ENCODE assay signal across 14 cellular contexts in genomic region chr5:120258123-120258522, GRCh38.
DNase-seq lines count a peak whose midpoint lies in the region; ATAC-seq and TF ChIP-seq lines count a peak whose summit lies in the region.
"Had no signal": no experiment of that assay in that cellular context is flagged by ENCODE, and none has a peak within 500 bp of the region (broad histone marks: within the 10 kb centered on the region; RNA-seq: fewer than 3 reads in every experiment).

No MANE protein-coding gene starts in this region.

- DNase-seq in Kasumi-1 (lab: John Stamatoyannopoulos, UW) (peak; percentile 71 to 79), cardiac fibroblast (ENCODE audit: low read depth in 2 of 2) (peak; percentile 28 to 75), HEK293T (ENCODE audit: extremely low spot score) (no peak), GDM1 (lab: John Stamatoyannopoulos, UW) (no peak), H4 (ENCODE audit: low spot score) (no peak)
- DNase-seq: Caco-2; cortex of kidney; hippocampal formation; KG1; nephron progenitor cell; stimulated activated CD4-positive, alpha-beta T cell treated with anti-CD3 and anti-CD28 coated beads, Interleukin-2, amount 100 ng/mL, for 24 hours had no signal

- ATAC-seq in GM21360 (IDR thresholded peaks at IDR 0.05; ENCODE audit: unreplicated experiment) = peak; percentile 75
- no peak for ATAC-seq in GM18520 (IDR thresholded peaks at IDR 0.05; ENCODE audit: unreplicated experiment)

- H3K4me3 ChIP-seq in cardiac fibroblast (replicated peaks in 1 of 2; ENCODE audit: low read depth in 2 of 2, low read length in 2 of 2) (no peak overlapping the region), neutrophil (ENCODE audit: low read depth in 1 of 2, low read length in 1 of 2) (no peak overlapping the region)

- peaks cover 20 to 22% of the 10 kb centered on the region in 2 experiments for H3K4me1 ChIP-seq in neutrophil (ENCODE audit: control insufficient read depth in 1 of 2, insufficient read depth in 1 of 2, low read depth in 1 of 2, low read length in 1 of 2)
- H3K4me1 ChIP-seq: Caco-2 had no signal

- POLR2A ChIA-PET in HEK293T (lab: Yijun Ruan, JAX) = no interaction called here

- CTCF ChIA-PET in HEK293T (lab: Yijun Ruan, JAX) = interaction anchor here (0.6 kb wide), 1 partner anchor 602 kb away, joined by 3 read pairs; no protein-coding TSS in a partner anchor

- H3K36me3 ChIP-seq in neutrophil = no peaks in the 10 kb centered on the region

- no peak for TF ChIP-seq CTCF in cardiac fibroblast (IDR thresholded peaks at IDR 0.05; ENCODE audit: low read depth, low read length)
- no peak for TF ChIP-seq CTCF in neutrophil (IDR thresholded peaks at IDR 0.05)

- no peaks in the 10 kb centered on the region for H3K9me3 ChIP-seq in neutrophil
- H3K9me3 ChIP-seq: Caco-2 had no signal

- peak overlapping the region; percentile 67 for H3K27ac ChIP-seq in neutrophil

- H3K27me3 ChIP-seq in neutrophil = no peaks in the 10 kb centered on the region

TF ChIP-seq in HEK293T, 16 proteins besides CTCF, POLR2A, EP300 and RAD21:
- no peak for TF ChIP-seq L3MBTL2 (conservative IDR thresholded peaks at IDR 0.05)
- TF ChIP-seq ARNT (IDR thresholded peaks at IDR 0.05) = no peak
- TF ChIP-seq SP1 (IDR thresholded peaks at IDR 0.05) = no peak
- no peak for TF ChIP-seq TARDBP (IDR thresholded peaks at IDR 0.05)
- no peak for TF ChIP-seq BHLHE40 (IDR thresholded peaks at IDR 0.05; ENCODE audit: borderline replicate concordance)
- TF ChIP-seq FOXK2 (IDR thresholded peaks at IDR 0.05) = no peak
- no peak for TF ChIP-seq FOXM1 (IDR thresholded peaks at IDR 0.05; ENCODE audit: borderline replicate concordance)
- TF ChIP-seq ELF4 (IDR thresholded peaks at IDR 0.05) = no peak
- no peak for TF ChIP-seq PKNOX1 (IDR thresholded peaks at IDR 0.05)
- no peak for TF ChIP-seq SUZ12 (IDR thresholded peaks at IDR 0.05)
- TF ChIP-seq ZNF384 (IDR thresholded peaks at IDR 0.05) = no peak
- no peak for TF ChIP-seq CTBP1 (IDR thresholded peaks at IDR 0.05; ENCODE audit: borderline replicate concordance)
- no peak for TF ChIP-seq LEF1 (IDR thresholded peaks at IDR 0.05; ENCODE audit: borderline replicate concordance)
- TF ChIP-seq FOXA1 (IDR thresholded peaks at IDR 0.05) = no peak
- no peak for TF ChIP-seq NFRKB (IDR thresholded peaks at IDR 0.05)

Comparison
In these comparisons a context has a peak if more than half of its experiments do, and no peak if none do; other contexts are left out.
1. DNase-seq: peak in Kasumi-1 (2 of 2) and cardiac fibroblast (2 of 2); none in HEK293T (single experiment), GDM1 (single experiment) and H4 (single experiment).